ENCODE assay signal across 13 cellular contexts in genomic region chr14:24903337-24903736, GRCh38.
DNase-seq lines count a peak whose midpoint lies in the region; TF ChIP-seq lines count a peak whose summit lies in the region.
"Had no signal": no experiment of that assay in that cellular context is flagged by ENCODE, and none has a peak within 500 bp of the region (broad histone marks: within the 10 kb centered on the region; RNA-seq: fewer than 3 reads in every experiment).

No MANE protein-coding gene starts in this region.

- no peak overlapping the region for H3K4me3 ChIP-seq in astrocyte of the spinal cord (ENCODE audit: low read depth, low read length)
- H3K4me3 ChIP-seq: left ventricle myocardium inferior, thoracic aorta had no signal

- no peak for TF ChIP-seq CTCF in astrocyte of the spinal cord (IDR thresholded peaks at IDR 0.05; ENCODE audit: low read depth, low read length)

- in situ Hi-C loops in ACHN (cut with HindIII; ENCODE audit: low pct_ligation_motif_present, low pct_unique_long_range_greater_than_20kb, low sequenced_read_pairs) (no loop called here), astrocyte of the spinal cord (cut with HindIII; ENCODE audit: low sequenced_read_pairs) (no loop called here)

- DNase-seq in ACHN = peak; percentile 58
- peak; percentile 69 for DNase-seq in HT1080 (ENCODE audit: low read depth)
- peak; percentile 75 for DNase-seq in astrocyte of the spinal cord (ENCODE audit: low read depth, low spot score)
- DNase-seq in iris pigment epithelial cell (ENCODE audit: low read depth) = peak; percentile 66
- DNase-seq in DMS114 treated with DMSO at 0.1 percent for 48 hours (lab: John Stamatoyannopoulos, UW; ENCODE audit: unreplicated experiment) = no peak
- no peak for DNase-seq in activated naive CD4-positive, alpha-beta T cell (lab: John Stamatoyannopoulos, UW)
- no peak for DNase-seq in superior temporal gyrus (ENCODE audit: extremely low spot score)
- no peak for DNase-seq in SKM-1 (lab: John Stamatoyannopoulos, UW; ENCODE audit: unreplicated experiment)
- DNase-seq: activated naive CD4-positive, alpha-beta T cell treated with anti-CD3 and anti-CD28 coated beads, Interleukin-2, amount 50 U/mL, for 16 hours; central memory CD4-positive, alpha-beta T cell; left ventricle myocardium inferior; naive B cell had no signal

Comparison
In these comparisons a context has a peak if more than half of its experiments do, and no peak if none do; other contexts are left out.
1. DNase-seq: peak in ACHN (single experiment), HT1080 (single experiment), astrocyte of the spinal cord (single experiment) and iris pigment epithelial cell (single experiment); none in DMS114 treated with DMSO at 0.1 percent for 48 hours (single experiment), activated naive CD4-positive, alpha-beta T cell (0 of 4), superior temporal gyrus (single experiment) and SKM-1 (single experiment).